Comparison of ENCODE assay signal across 23 cellular contexts in genomic region chr4:53800741-53801140, GRCh38.
"Had no signal": no experiment of that assay in that cellular context is flagged by ENCODE, and none has a peak within 500 bp of the region (broad histone marks: within the 10 kb centered on the region; RNA-seq: fewer than 3 reads in every experiment).

No MANE protein-coding gene starts in this region.

- DNase-seq: dermis blood vessel endothelial cell; effector memory CD4-positive, alpha-beta T cell; esophagus squamous epithelium; foreskin keratinocyte; heart left ventricle; left cardiac atrium; left lung; mesendoderm; midbrain; naive thymus-derived CD4-positive, alpha-beta T cell; right lobe of liver; stimulated activated CD4-positive, alpha-beta T cell treated with anti-CD3 and anti-CD28 coated beads, Interleukin-2, amount 100 ng/mL, for 24 hours; stimulated activated CD4-positive, alpha-beta T cell treated with anti-CD3 and anti-CD28 coated beads, Interleukin-4, amount 100 ng/mL, for 24 hours; stimulated activated naive CD4-positive, alpha-beta T cell treated with Interleukin-2 at 50 U/mL for 16 hours; stomach; thyroid gland had no signal

- H3K4me1 ChIP-seq: esophagus squamous epithelium, foreskin keratinocyte, gastroesophageal sphincter, left lung, neural progenitor cell, parathyroid adenoma, right lobe of liver, stomach had no signal

- ATAC-seq: foreskin keratinocyte; gastroesophageal sphincter; heart left ventricle; left cardiac atrium; left lung; naive thymus-derived CD4-positive, alpha-beta T cell; right lobe of liver; stimulated activated effector memory CD8-positive, alpha-beta T cell treated with anti-CD3 and anti-CD28 coated beads, Interleukin-12 subunit alpha, Interleukin-12 subunit beta, amount 100 ng/mL, for 72 hours had no signal

- H3K4me2 ChIP-seq: hepatocyte, neural progenitor cell, smooth muscle cell had no signal

- H3K9me3 ChIP-seq: esophagus squamous epithelium, gastroesophageal sphincter, heart left ventricle, left lung, right lobe of liver, stomach, thyroid gland had no signal

- H3K27me3 ChIP-seq: esophagus squamous epithelium, gastroesophageal sphincter, heart left ventricle, hepatocyte, left lung, neural progenitor cell, right lobe of liver, stomach, thyroid gland had no signal

- H3K36me3 ChIP-seq: esophagus squamous epithelium, gastroesophageal sphincter, heart left ventricle, left lung, neural progenitor cell, right lobe of liver, stomach, thyroid gland had no signal

- H3K9ac ChIP-seq: neural progenitor cell, parathyroid adenoma had no signal

- H3K27ac ChIP-seq: coronary artery, esophagus squamous epithelium, foreskin keratinocyte, gastroesophageal sphincter, heart left ventricle, hepatocyte, left lung, neural progenitor cell, parathyroid adenoma, right lobe of liver, stomach, thyroid gland had no signal

- H2AFZ ChIP-seq: hepatocyte, neural progenitor cell, parathyroid adenoma had no signal

- H3K4me3 ChIP-seq: coronary artery, esophagus squamous epithelium, gastroesophageal sphincter, heart left ventricle, hepatocyte, left lung, neural progenitor cell, right lobe of liver, smooth muscle cell, stomach, thyroid gland had no signal
